Comparison of ENCODE assay signal across 1 cellular context in genomic region chr6:47478233-47479155, GRCh38.
TF ChIP-seq lines count a peak whose summit lies in the region.

No MANE protein-coding gene starts in this region.

TF ChIP-seq in K562, 482 proteins besides CTCF, POLR2A, EP300 and RAD21 (continued from another document and continues in another):
- TF ChIP-seq, protein P1, sequence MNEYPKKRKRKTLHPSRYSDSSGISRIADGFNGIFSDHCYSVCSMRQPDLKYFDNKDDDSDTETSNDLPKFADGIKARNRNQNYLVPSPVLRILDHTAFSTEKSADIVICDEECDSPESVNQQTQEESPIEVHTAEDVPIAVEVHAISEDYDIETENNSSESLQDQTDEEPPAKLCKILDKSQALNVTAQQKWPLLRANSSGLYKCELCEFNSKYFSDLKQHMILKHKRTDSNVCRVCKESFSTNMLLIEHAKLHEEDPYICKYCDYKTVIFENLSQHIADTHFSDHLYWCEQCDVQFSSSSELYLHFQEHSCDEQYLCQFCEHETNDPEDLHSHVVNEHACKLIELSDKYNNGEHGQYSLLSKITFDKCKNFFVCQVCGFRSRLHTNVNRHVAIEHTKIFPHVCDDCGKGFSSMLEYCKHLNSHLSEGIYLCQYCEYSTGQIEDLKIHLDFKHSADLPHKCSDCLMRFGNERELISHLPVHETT (CRISPR knock-in tag; conservative IDR thresholded peaks at IDR 0.05 in 1 of 2, IDR thresholded peaks at IDR 0.05 in 1 of 2) = no peak; a peak in 1 of 4 replicates
- TF ChIP-seq JUNB (CRISPR knock-in tag; conservative IDR thresholded peaks at IDR 0.05) (no peak), CREB5 (CRISPR knock-in tag; IDR thresholded peaks at IDR 0.05) (no peak), SETDB1 (IDR thresholded peaks at IDR 0.05; ENCODE audit: low read length) (no peak), ZBTB33 (CRISPR knock-in tag; IDR thresholded peaks at IDR 0.05) (no peak), DIDO1 (tag; IDR thresholded peaks at IDR 0.05; ENCODE audit: low read depth) (no peak), WHSC1 (IDR thresholded peaks at IDR 0.05; ENCODE audit: low read length) (no peak), RFX1 (IDR thresholded peaks at IDR 0.05) (no peak), KDM5B (IDR thresholded peaks at IDR 0.05; ENCODE audit: insufficient replicate concordance, low read depth, low read length) (peak; percentile 54), ZNF780A (CRISPR knock-in tag; IDR thresholded peaks at IDR 0.05) (no peak), ZNF124 (CRISPR knock-in tag; IDR thresholded peaks at IDR 0.05) (no peak), HDAC6 (IDR thresholded peaks at IDR 0.05; ENCODE audit: low read depth, low read length) (no peak), NCOA1 (IDR thresholded peaks at IDR 0.05; ENCODE audit: low read depth) (peak; percentile 54; the same call in 1 of the 2 replicates), ZBTB17 (CRISPR knock-in tag; IDR thresholded peaks at IDR 0.05) (no peak), ZNF324 (CRISPR knock-in tag; IDR thresholded peaks at IDR 0.05) (no peak), ZNF75A (CRISPR knock-in tag; IDR thresholded peaks at IDR 0.05) (no peak), U2AF2 (optimal IDR thresholded peaks at IDR 0.05; ENCODE audit: low read depth, low read length) (no peak), ZNF584 (CRISPR knock-in tag; IDR thresholded peaks at IDR 0.05; ENCODE audit: low read depth) (no peak), ZEB2 (IDR thresholded peaks at IDR 0.05) (peak; percentile 67), MBD1 (CRISPR knock-in tag; IDR thresholded peaks at IDR 0.05) (no peak), THRB (CRISPR knock-in tag; conservative IDR thresholded peaks at IDR 0.05) (no peak), MIER1 (IDR thresholded peaks at IDR 0.05; ENCODE audit: low read depth) (no peak), ATF7 (IDR thresholded peaks at IDR 0.05) (no peak), MTA3 (IDR thresholded peaks at IDR 0.05; ENCODE audit: borderline replicate concordance) (0 out of 2 replicates have a peak, but pooled peaks have one; percentile 42)
- TF ChIP-seq, protein P2, sequence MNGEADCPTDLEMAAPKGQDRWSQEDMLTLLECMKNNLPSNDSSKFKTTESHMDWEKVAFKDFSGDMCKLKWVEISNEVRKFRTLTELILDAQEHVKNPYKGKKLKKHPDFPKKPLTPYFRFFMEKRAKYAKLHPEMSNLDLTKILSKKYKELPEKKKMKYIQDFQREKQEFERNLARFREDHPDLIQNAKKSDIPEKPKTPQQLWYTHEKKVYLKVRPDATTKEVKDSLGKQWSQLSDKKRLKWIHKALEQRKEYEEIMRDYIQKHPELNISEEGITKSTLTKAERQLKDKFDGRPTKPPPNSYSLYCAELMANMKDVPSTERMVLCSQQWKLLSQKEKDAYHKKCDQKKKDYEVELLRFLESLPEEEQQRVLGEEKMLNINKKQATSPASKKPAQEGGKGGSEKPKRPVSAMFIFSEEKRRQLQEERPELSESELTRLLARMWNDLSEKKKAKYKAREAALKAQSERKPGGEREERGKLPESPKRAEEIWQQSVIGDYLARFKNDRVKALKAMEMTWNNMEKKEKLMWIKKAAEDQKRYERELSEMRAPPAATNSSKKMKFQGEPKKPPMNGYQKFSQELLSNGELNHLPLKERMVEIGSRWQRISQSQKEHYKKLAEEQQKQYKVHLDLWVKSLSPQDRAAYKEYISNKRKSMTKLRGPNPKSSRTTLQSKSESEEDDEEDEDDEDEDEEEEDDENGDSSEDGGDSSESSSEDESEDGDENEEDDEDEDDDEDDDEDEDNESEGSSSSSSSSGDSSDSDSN (IDR thresholded peaks at IDR 0.05; ENCODE audit: borderline replicate concordance in 1 of 2, low read depth in 2 of 2, low read length in 2 of 2) = no peak; a peak in 2 of 4 replicates
- TF ChIP-seq, protein P3, sequence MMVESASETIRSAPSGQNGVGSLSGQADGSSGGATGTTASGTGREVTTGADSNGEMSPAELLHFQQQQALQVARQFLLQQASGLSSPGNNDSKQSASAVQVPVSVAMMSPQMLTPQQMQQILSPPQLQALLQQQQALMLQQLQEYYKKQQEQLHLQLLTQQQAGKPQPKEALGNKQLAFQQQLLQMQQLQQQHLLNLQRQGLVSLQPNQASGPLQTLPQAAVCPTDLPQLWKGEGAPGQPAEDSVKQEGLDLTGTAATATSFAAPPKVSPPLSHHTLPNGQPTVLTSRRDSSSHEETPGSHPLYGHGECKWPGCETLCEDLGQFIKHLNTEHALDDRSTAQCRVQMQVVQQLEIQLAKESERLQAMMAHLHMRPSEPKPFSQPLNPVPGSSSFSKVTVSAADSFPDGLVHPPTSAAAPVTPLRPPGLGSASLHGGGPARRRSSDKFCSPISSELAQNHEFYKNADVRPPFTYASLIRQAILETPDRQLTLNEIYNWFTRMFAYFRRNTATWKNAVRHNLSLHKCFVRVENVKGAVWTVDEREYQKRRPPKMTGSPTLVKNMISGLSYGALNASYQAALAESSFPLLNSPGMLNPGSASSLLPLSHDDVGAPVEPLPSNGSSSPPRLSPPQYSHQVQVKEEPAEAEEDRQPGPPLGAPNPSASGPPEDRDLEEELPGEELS (CRISPR knock-in tag; IDR thresholded peaks at IDR 0.05; ENCODE audit: borderline replicate concordance) = no peak
- TF ChIP-seq, protein P4, sequence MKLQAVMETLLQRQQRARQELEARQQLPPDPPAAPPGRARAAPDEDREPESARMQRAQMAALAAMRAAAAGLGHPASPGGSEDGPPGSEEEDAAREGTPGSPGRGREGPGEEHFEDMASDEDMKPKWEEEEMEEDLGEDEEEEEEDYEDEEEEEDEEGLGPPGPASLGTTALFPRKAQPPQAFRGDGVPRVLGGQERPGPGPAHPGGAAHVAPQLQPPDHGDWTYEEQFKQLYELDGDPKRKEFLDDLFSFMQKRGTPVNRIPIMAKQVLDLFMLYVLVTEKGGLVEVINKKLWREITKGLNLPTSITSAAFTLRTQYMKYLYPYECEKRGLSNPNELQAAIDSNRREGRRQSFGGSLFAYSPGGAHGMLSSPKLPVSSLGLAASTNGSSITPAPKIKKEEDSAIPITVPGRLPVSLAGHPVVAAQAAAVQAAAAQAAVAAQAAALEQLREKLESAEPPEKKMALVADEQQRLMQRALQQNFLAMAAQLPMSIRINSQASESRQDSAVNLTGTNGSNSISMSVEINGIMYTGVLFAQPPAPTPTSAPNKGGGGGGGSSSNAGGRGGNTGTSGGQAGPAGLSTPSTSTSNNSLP (IDR thresholded peaks at IDR 0.05; ENCODE audit: borderline replicate concordance, low read depth, low read length) = no peak
- TF ChIP-seq, protein P5, sequence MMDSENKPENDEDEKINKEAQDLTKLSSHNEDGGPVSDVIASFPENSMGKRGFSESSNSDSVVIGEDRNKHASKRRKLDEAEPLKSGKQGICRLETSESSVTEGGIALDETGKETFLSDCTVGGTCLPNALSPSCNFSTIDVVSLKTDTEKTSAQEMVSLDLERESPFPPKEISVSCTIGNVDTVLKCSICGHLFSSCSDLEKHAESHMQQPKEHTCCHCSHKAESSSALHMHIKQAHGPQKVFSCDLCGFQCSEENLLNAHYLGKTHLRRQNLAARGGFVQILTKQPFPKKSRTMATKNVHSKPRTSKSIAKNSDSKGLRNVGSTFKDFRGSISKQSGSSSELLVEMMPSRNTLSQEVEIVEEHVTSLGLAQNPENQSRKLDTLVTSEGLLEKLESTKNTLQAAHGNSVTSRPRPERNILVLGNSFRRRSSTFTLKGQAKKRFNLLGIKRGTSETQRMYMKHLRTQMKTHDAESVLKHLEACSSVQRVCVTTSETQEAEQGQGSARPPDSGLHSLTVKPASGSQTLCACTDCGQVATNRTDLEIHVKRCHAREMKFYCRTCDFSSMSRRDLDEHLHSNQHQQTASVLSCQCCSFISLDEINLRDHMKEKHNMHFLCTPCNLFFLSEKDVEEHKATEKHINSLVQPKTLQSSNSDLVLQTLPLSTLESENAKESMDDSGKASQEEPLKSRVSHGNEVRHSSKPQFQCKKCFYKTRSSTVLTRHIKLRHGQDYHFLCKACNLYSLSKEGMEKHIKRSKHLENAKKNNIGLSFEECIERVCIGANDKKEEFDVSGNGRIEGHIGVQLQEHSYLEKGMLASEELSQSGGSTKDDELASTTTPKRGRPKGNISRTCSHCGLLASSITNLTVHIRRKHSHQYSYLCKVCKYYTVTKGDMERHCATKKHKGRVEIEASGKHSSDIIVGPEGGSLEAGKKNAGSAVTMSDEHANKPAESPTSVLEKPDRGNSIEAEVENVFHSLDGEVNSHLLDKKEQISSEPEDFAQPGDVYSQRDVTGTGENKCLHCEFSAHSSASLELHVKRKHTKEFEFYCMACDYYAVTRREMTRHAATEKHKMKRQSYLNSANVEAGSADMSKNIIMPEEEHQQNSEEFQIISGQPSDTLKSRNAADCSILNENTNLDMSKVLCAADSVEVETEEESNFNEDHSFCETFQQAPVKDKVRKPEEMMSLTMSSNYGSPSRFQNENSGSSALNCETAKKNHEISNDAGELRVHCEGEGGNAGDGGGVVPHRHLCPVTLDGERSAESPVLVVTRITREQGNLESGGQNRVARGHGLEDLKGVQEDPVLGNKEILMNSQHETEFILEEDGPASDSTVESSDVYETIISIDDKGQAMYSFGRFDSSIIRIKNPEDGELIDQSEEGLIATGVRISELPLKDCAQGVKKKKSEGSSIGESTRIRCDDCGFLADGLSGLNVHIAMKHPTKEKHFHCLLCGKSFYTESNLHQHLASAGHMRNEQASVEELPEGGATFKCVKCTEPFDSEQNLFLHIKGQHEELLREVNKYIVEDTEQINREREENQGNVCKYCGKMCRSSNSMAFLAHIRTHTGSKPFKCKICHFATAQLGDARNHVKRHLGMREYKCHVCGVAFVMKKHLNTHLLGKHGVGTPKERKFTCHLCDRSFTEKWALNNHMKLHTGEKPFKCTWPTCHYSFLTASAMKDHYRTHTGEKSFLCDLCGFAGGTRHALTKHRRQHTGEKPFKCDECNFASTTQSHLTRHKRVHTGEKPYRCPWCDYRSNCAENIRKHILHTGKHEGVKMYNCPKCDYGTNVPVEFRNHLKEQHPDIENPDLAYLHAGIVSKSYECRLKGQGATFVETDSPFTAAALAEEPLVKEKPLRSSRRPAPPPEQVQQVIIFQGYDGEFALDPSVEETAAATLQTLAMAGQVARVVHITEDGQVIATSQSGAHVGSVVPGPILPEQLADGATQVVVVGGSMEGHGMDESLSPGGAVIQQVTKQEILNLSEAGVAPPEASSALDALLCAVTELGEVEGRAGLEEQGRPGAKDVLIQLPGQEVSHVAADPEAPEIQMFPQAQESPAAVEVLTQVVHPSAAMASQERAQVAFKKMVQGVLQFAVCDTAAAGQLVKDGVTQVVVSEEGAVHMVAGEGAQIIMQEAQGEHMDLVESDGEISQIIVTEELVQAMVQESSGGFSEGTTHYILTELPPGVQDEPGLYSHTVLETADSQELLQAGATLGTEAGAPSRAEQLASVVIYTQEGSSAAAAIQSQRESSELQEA (IDR thresholded peaks at IDR 0.05; ENCODE audit: low read depth) = no peak
- TF ChIP-seq, protein P6, sequence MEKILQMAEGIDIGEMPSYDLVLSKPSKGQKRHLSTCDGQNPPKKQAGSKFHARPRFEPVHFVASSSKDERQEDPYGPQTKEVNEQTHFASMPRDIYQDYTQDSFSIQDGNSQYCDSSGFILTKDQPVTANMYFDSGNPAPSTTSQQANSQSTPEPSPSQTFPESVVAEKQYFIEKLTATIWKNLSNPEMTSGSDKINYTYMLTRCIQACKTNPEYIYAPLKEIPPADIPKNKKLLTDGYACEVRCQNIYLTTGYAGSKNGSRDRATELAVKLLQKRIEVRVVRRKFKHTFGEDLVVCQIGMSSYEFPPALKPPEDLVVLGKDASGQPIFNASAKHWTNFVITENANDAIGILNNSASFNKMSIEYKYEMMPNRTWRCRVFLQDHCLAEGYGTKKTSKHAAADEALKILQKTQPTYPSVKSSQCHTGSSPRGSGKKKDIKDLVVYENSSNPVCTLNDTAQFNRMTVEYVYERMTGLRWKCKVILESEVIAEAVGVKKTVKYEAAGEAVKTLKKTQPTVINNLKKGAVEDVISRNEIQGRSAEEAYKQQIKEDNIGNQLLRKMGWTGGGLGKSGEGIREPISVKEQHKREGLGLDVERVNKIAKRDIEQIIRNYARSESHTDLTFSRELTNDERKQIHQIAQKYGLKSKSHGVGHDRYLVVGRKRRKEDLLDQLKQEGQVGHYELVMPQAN (IDR thresholded peaks at IDR 0.05; ENCODE audit: borderline replicate concordance) = peak; percentile 73
